In the genomic region with DNA sequence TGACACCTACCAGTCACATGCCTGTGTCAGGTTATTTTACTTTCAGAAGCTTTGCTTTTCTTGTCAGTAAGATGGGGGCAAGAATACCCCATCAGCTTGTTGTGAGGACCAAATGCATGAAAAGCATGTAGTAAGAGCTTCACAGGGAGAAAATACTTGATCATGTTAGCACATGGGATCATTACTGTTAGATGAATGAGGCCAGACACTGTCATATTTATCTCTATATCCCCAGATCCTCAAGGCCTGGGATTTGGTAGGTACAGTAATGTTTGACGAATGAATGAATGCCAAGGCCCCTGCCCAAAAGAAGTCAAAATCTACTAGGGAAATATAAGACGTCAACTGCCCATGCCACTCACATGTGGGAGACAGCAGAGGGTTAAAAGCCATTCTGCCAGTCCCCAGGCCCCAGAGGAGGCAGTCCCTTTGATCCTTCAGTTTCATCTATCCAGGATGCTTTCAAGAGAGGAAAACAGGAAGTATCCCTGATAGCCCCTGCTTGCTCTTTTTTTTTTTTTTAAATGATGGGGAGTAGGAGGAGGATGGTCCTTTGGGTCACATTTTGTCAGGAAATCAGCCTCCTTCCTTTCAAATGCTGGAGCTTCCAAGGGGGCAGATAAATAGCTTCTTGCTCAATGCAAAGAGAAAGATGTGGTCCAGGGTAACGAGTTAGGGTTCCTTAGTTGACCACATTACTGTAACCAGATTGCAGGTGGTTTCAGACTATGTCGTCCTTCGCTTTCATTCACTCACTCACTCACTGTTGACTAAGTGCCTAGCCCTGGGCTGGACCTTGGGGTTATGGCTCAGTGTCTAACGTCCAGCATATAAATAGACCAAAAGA, we compare ENCODE assay signal across 1 cellular context.
TF ChIP-seq lines count a peak whose summit lies in the region.

No MANE protein-coding gene starts in this region.

TF ChIP-seq in HepG2, 621 proteins besides CTCF, POLR2A, EP300 and RAD21 (continues in another document):
- TF ChIP-seq TBL1XR1 (IDR thresholded peaks at IDR 0.05; ENCODE audit: borderline replicate concordance, low read length, partially characterized antibody) (peak; percentile 29), KDM4B (CRISPR knock-in tag; IDR thresholded peaks at IDR 0.05) (peak; percentile 76; the same call in 1 of the 2 replicates), NR2F1 (CRISPR knock-in tag; IDR thresholded peaks at IDR 0.05) (peak in 1 of 2 experiments; percentile 41; a peak in 1 of 4 replicates), ZNF331 (CRISPR knock-in tag; IDR thresholded peaks at IDR 0.05) (peak; percentile 72; the same call in 1 of the 2 replicates), HOXD1 (CRISPR knock-in tag; IDR thresholded peaks at IDR 0.05) (peak; percentile 71; the same call in 1 of the 2 replicates), MYNN (CRISPR knock-in tag; IDR thresholded peaks at IDR 0.05; ENCODE audit: low read depth) (no peak), RFX1 (IDR thresholded peaks at IDR 0.05) (no peak), PAX8 (CRISPR knock-in tag; IDR thresholded peaks at IDR 0.05; ENCODE audit: borderline replicate concordance) (no peak), TEAD3 (CRISPR knock-in tag; optimal IDR thresholded peaks at IDR 0.05; ENCODE audit: borderline replicate concordance) (peak; percentile 84), ZSCAN9 (CRISPR knock-in tag; IDR thresholded peaks at IDR 0.05; ENCODE audit: borderline replicate concordance) (peak; percentile 55; the same call in 1 of the 2 replicates), PPARG (CRISPR knock-in tag; conservative IDR thresholded peaks at IDR 0.05) (peak; percentile 93), SSRP1 (CRISPR knock-in tag; IDR thresholded peaks at IDR 0.05) (peak; percentile 30; the same call in 1 of the 2 replicates), MEF2D (CRISPR knock-in tag; IDR thresholded peaks at IDR 0.05) (peak; percentile 91), CHCHD3 (CRISPR knock-in tag; IDR thresholded peaks at IDR 0.05) (no peak), POLR2AphosphoS5 (IDR thresholded peaks at IDR 0.05; ENCODE audit: low read depth, low read length) (no peak), ZNF883 (CRISPR knock-in tag; IDR thresholded peaks at IDR 0.05; ENCODE audit: not compliant biosample characterization) (no peak), ZFP90 (CRISPR knock-in tag; IDR thresholded peaks at IDR 0.05; ENCODE audit: borderline replicate concordance) (peak; percentile 54; the same call in 1 of the 2 replicates), SRSF1 (optimal IDR thresholded peaks at IDR 0.05; ENCODE audit: low read depth, low read length) (no peak), MXI1 (IDR thresholded peaks at IDR 0.05; ENCODE audit: borderline replicate concordance, low read depth, low read length) (peak; percentile 8; the same call in 1 of the 3 replicates), ZKSCAN5 (CRISPR knock-in tag; IDR thresholded peaks at IDR 0.05) (no peak), HIVEP1 (CRISPR knock-in tag; IDR thresholded peaks at IDR 0.05) (no peak), IRF2 (CRISPR knock-in tag; IDR thresholded peaks at IDR 0.05) (peak; percentile 87; the same call in 1 of the 2 replicates), SALL1 (CRISPR knock-in tag; IDR thresholded peaks at IDR 0.05) (peak; percentile 81), SP4 (CRISPR knock-in tag; IDR thresholded peaks at IDR 0.05) (0 out of 2 replicates have a peak, but pooled peaks have one; percentile 20), POLR2G (IDR thresholded peaks at IDR 0.05; ENCODE audit: low read depth, low read length) (peak; percentile 40; the same call in 1 of the 2 replicates), PHF21A (CRISPR knock-in tag; IDR thresholded peaks at IDR 0.05) (peak; percentile 70), ZNF558 (CRISPR knock-in tag; IDR thresholded peaks at IDR 0.05; ENCODE audit: borderline replicate concordance) (no peak), ATAD3A (CRISPR knock-in tag; IDR thresholded peaks at IDR 0.05) (no peak), ELF3 (CRISPR knock-in tag; IDR thresholded peaks at IDR 0.05) (peak; percentile 97), ZNF234 (CRISPR knock-in tag; conservative IDR thresholded peaks at IDR 0.05) (0 out of 2 replicates have a peak, but pooled peaks have one; percentile 47), KLF13 (CRISPR knock-in tag; IDR thresholded peaks at IDR 0.05) (no peak), FOXK2 (IDR thresholded peaks at IDR 0.05) (no peak), ZFYVE20 (CRISPR knock-in tag; IDR thresholded peaks at IDR 0.05; ENCODE audit: borderline replicate concordance, low read depth) (no peak), MEIS2 (CRISPR knock-in tag; IDR thresholded peaks at IDR 0.05) (peak; percentile 52; the same call in 1 of the 2 replicates), CEBPG (CRISPR knock-in tag; IDR thresholded peaks at IDR 0.05) (peak; percentile 66), TAF15 (IDR thresholded peaks at IDR 0.05; ENCODE audit: low read depth, low read length, poor library complexity, severe bottlenecking) (no peak), ZBTB3 (CRISPR knock-in tag; IDR thresholded peaks at IDR 0.05; ENCODE audit: borderline replicate concordance, low read depth) (no peak; the same call in 1 of the 2 replicates), ATF1 (CRISPR knock-in tag; IDR thresholded peaks at IDR 0.05) (peak; percentile 16; the same call in 1 of the 2 replicates), NAIF1 (CRISPR knock-in tag; IDR thresholded peaks at IDR 0.05; ENCODE audit: borderline replicate concordance) (no peak)
- TF ChIP-seq, protein P1, sequence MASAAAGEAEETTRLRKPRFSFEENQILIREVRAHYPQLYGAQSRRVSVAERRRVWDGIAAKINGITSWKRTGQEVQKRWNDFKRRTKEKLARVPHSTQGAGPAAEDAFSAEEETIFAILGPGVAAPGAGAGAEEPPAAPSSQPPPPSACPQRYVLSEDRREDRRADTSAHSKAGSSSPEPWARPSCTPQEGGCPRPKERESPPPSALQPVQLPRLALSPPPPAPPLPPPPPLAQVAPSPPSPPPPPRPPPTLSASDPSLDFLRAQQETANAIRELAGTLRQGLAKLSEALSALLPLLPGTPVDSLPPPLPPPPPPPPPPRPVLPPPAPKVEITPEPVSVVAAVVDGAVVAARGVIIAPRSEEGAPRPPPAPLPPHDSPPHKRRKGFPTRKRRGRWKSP (CRISPR knock-in tag; IDR thresholded peaks at IDR 0.05): peak; percentile 72; the same call in 1 of the 2 replicates
- TF ChIP-seq, protein P2, sequence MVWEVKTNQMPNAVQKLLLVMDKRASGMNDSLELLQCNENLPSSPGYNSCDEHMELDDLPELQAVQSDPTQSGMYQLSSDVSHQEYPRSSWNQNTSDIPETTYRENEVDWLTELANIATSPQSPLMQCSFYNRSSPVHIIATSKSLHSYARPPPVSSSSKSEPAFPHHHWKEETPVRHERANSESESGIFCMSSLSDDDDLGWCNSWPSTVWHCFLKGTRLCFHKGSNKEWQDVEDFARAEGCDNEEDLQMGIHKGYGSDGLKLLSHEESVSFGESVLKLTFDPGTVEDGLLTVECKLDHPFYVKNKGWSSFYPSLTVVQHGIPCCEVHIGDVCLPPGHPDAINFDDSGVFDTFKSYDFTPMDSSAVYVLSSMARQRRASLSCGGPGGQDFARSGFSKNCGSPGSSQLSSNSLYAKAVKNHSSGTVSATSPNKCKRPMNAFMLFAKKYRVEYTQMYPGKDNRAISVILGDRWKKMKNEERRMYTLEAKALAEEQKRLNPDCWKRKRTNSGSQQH (CRISPR knock-in tag; IDR thresholded peaks at IDR 0.05; ENCODE audit: low read depth): 0 out of 2 replicates have a peak, but pooled peaks have one; percentile 46
- TF ChIP-seq, protein P3, sequence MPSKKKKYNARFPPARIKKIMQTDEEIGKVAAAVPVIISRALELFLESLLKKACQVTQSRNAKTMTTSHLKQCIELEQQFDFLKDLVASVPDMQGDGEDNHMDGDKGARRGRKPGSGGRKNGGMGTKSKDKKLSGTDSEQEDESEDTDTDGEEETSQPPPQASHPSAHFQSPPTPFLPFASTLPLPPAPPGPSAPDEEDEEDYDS (CRISPR knock-in tag; IDR thresholded peaks at IDR 0.05): no peak; the same call in 1 of the 2 replicates
- TF ChIP-seq, protein P4, sequence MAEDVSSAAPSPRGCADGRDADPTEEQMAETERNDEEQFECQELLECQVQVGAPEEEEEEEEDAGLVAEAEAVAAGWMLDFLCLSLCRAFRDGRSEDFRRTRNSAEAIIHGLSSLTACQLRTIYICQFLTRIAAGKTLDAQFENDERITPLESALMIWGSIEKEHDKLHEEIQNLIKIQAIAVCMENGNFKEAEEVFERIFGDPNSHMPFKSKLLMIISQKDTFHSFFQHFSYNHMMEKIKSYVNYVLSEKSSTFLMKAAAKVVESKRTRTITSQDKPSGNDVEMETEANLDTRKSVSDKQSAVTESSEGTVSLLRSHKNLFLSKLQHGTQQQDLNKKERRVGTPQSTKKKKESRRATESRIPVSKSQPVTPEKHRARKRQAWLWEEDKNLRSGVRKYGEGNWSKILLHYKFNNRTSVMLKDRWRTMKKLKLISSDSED (CRISPR knock-in tag; IDR thresholded peaks at IDR 0.05): no peak
- TF ChIP-seq, protein P5, sequence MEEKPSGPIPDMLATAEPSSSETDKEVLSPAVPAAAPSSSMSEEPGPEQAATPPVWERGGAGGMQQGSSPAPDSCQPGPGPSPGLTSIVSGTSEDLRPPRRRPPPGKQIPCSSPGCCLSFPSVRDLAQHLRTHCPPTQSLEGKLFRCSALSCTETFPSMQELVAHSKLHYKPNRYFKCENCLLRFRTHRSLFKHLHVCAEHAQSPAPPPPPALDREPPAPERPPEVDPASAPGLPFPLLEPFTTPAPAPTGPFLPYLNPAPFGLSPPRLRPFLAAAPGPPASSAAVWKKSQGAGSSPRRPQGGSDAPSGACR (CRISPR knock-in tag; IDR thresholded peaks at IDR 0.05): 0 out of 2 replicates have a peak, but pooled peaks have one; percentile 26
- TF ChIP-seq, protein P6, sequence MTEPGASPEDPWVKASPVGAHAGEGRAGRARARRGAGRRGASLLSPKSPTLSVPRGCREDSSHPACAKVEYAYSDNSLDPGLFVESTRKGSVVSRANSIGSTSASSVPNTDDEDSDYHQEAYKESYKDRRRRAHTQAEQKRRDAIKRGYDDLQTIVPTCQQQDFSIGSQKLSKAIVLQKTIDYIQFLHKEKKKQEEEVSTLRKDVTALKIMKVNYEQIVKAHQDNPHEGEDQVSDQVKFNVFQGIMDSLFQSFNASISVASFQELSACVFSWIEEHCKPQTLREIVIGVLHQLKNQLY (CRISPR knock-in tag; IDR thresholded peaks at IDR 0.05): peak; percentile 90
- TF ChIP-seq, protein P7, sequence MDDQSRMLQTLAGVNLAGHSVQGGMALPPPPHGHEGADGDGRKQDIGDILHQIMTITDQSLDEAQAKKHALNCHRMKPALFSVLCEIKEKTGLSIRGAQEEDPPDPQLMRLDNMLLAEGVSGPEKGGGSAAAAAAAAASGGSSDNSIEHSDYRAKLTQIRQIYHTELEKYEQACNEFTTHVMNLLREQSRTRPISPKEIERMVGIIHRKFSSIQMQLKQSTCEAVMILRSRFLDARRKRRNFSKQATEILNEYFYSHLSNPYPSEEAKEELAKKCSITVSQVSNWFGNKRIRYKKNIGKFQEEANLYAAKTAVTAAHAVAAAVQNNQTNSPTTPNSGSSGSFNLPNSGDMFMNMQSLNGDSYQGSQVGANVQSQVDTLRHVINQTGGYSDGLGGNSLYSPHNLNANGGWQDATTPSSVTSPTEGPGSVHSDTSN (CRISPR knock-in tag; IDR thresholded peaks at IDR 0.05; ENCODE audit: borderline replicate concordance): no peak
- TF ChIP-seq, protein P8, sequence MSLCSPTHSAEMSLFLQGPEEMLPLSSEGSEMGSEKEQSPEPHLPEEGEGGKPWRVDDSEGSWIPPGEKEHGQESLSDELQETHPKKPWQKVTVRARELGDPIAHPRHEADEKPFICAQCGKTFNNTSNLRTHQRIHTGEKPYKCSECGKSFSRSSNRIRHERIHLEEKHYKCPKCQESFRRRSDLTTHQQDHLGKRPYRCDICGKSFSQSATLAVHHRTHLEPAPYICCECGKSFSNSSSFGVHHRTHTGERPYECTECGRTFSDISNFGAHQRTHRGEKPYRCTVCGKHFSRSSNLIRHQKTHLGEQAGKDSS (CRISPR knock-in tag; IDR thresholded peaks at IDR 0.05; ENCODE audit: borderline replicate concordance, low read depth): no peak; the same call in 1 of the 2 replicates
- TF ChIP-seq, protein P9, sequence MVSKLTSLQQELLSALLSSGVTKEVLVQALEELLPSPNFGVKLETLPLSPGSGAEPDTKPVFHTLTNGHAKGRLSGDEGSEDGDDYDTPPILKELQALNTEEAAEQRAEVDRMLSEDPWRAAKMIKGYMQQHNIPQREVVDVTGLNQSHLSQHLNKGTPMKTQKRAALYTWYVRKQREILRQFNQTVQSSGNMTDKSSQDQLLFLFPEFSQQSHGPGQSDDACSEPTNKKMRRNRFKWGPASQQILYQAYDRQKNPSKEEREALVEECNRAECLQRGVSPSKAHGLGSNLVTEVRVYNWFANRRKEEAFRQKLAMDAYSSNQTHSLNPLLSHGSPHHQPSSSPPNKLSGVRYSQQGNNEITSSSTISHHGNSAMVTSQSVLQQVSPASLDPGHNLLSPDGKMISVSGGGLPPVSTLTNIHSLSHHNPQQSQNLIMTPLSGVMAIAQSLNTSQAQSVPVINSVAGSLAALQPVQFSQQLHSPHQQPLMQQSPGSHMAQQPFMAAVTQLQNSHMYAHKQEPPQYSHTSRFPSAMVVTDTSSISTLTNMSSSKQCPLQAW (CRISPR knock-in tag; IDR thresholded peaks at IDR 0.05): 0 out of 2 replicates have a peak, but pooled peaks have one; percentile 59
- TF ChIP-seq, protein P10, sequence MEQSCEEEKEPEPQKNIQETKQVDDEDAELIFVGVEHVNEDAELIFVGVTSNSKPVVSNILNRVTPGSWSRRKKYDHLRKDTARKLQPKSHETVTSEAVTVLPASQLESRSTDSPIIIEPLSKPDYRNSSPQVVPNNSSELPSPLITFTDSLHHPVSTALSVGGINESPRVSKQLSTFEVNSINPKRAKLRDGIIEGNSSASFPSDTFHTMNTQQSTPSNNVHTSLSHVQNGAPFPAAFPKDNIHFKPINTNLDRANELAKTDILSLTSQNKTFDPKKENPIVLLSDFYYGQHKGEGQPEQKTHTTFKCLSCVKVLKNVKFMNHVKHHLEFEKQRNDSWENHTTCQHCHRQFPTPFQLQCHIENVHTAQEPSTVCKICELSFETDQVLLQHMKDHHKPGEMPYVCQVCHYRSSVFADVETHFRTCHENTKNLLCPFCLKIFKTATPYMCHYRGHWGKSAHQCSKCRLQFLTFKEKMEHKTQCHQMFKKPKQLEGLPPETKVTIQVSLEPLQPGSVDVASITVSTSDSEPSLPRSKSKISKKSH (CRISPR knock-in tag; IDR thresholded peaks at IDR 0.05; ENCODE audit: borderline replicate concordance): no peak
